ENCODE assay signal across 22 cellular contexts in the genomic region with DNA sequence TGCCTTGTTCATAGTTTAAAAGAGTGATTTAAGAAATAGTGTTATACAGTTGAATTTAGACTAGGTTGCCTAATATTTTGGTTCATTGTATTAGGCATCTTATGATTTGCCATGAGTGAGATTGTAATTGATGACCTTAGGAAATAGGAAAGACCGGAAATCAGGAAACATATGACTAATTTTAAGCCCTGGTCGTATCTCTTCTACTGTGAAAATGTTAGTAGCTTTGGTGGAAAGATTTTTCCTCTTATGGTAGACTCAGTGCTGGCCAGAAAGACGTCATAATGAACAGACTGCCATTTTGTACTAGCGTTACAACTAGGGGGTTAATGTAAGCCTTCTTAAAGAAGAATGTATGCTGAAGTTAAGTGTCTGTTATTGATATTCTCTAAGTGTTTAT. TPM values are rescaled to one million over a fixed set of nuclear protein-coding genes. Genes with fewer than 3 reads are reported as not detected.
DNase-seq lines count a peak whose midpoint lies in the region; ATAC-seq lines count a peak whose summit lies in the region.
"Had no signal": no experiment of that assay in that cellular context is flagged by ENCODE, and none has a peak within 500 bp of the region (broad histone marks: within the 10 kb centered on the region; RNA-seq: fewer than 3 reads in every experiment).

No MANE protein-coding gene starts in this region.

- peaks cover 18% of the 10 kb centered on the region for H3K4me1 Mint-ChIP-seq in activated T-cell treated with anti-CD3 and anti-CD28 coated beads, Interleukin-2, amount 50 U/mL, for 72 hours (ENCODE audit: low read depth)
- H3K4me1 Mint-ChIP-seq in CD4-positive, alpha-beta memory T cell = peaks cover 31 to 56% (median 45%) of the 10 kb centered on the region in 4 donors
- peaks cover 25 to 41% (median 33%) of the 10 kb centered on the region in 4 donors for H3K4me1 Mint-ChIP-seq in naive thymus-derived CD8-positive, alpha-beta T cell
- H3K4me1 Mint-ChIP-seq: H9 had no signal

- H3K9me3 ChIP-seq in CD4-positive, alpha-beta memory T cell (ENCODE audit: control insufficient read depth in 1 of 2, low read length in 2 of 2) = no peaks in the 10 kb centered on the region
- H3K9me3 ChIP-seq: MG63, SJCRH30 had no signal

- H3K27ac Mint-ChIP-seq in activated T-cell treated with anti-CD3 and anti-CD28 coated beads, Interleukin-2, amount 50 U/mL, for 72 hours = peak overlapping the region; percentile 71
- H3K27ac Mint-ChIP-seq in CD4-positive, alpha-beta memory T cell = peak overlapping the region in 5 of 7 donors; percentile 22 to 71 (median 50)
- H3K27ac Mint-ChIP-seq in naive thymus-derived CD8-positive, alpha-beta T cell = peak overlapping the region in 6 of 10 donors; percentile 0 to 69 (median 16)
- H3K27ac Mint-ChIP-seq: GM23338, H9 had no signal

- ATAC-seq in activated T-cell treated with anti-CD3 and anti-CD28 coated beads, Interleukin-2, amount 50 U/mL, for 72 hours (replicated peaks in 1 of 2) = no peak
- no peak for ATAC-seq in naive thymus-derived CD8-positive, alpha-beta T cell
- ATAC-seq: GM23338, Right ventricle myocardium inferior had no signal

- no peaks in the 10 kb centered on the region for H3K27me3 ChIP-seq in CD4-positive, alpha-beta memory T cell (ENCODE audit: insufficient read depth, low read length)
- H3K27me3 ChIP-seq: MG63, SJCRH30 had no signal

- peak overlapping the region in 1 of 2 donors; percentile 29 for H3K4me3 Mint-ChIP-seq in activated T-cell treated with anti-CD3 and anti-CD28 coated beads, Interleukin-2, amount 50 U/mL, for 72 hours
- no peak overlapping the region for H3K4me3 Mint-ChIP-seq in CD4-positive, alpha-beta memory T cell
- no peak overlapping the region for H3K4me3 Mint-ChIP-seq in naive thymus-derived CD8-positive, alpha-beta T cell
- H3K4me3 Mint-ChIP-seq: GM23338, H9 had no signal

- intact Hi-C loops in CD4-positive, alpha-beta memory T cell (cut with micrococcal nuclease) = no loop called here

- POLR2A ChIA-PET in CD4-positive, alpha-beta memory T cell (lab: Charles Lee; ENCODE audit: partially characterized antibody) = interaction anchor here (0.7 to 1.5 kb wide), 2 partner anchors 19 to 21 kb away, joined by 3 to 9 read pairs; a partner anchor contains a TSS
- POLR2A ChIA-PET in naive thymus-derived CD8-positive, alpha-beta T cell (lab: Charles Lee) = no interaction called here

- peaks cover 7 to 35% of the 10 kb centered on the region in 2 donors for H3K36me3 Mint-ChIP-seq in activated T-cell treated with anti-CD3 and anti-CD28 coated beads, Interleukin-2, amount 50 U/mL, for 72 hours (ENCODE audit: insufficient read depth in 2 of 2)
- H3K36me3 Mint-ChIP-seq in CD4-positive, alpha-beta memory T cell = peaks cover 63 to 86% of the 10 kb centered on the region in 2 donors
- H3K36me3 Mint-ChIP-seq in naive thymus-derived CD8-positive, alpha-beta T cell = peaks cover 14 to 91% (median 48%) of the 10 kb centered on the region in 3 donors

- CTCF ChIA-PET in CD4-positive, alpha-beta memory T cell (lab: Charles Lee; ENCODE audit: partially characterized antibody) = no interaction called here

- DNase-seq in activated T-cell treated with anti-CD3 and anti-CD28 coated beads, Interleukin-2, amount 50 U/mL, for 72 hours = no peak
- DNase-seq in activated T-cell treated with anti-CD3 and anti-CD28 coated beads, Interleukin-2, amount 50 U/mL, for 1 hour = no peak
- no peak for DNase-seq in CD4-positive, alpha-beta memory T cell
- peak; percentile 70 for DNase-seq in dermis blood vessel endothelial cell
- no peak for DNase-seq in naive thymus-derived CD8-positive, alpha-beta T cell
- no peak for DNase-seq in stimulated activated CD4-positive, alpha-beta T cell treated with anti-CD3 and anti-CD28 coated beads, Interleukin-2, amount 100 ng/mL, for 48 hours
- DNase-seq in cortex of kidney (lab: John Stamatoyannopoulos, UW) = no peak
- DNase-seq: COR-L47; DMS53; H9; KG1; MG63; NCI-H1105 treated with DMSO at 0.1 percent for 48 hours; NCI-H2029; NCI-H446; NCI-H524 treated with DMSO at 0.1 percent for 48 hours; NCI-H774; NK-92 treated with Interleukin-12 subunit alpha and Interleukin-12 subunit beta, amount 100 ng/mL, for 24 hours; PC-9; SJCRH30 had no signal

- no peaks in the 10 kb centered on the region for H3K27me3 Mint-ChIP-seq in activated T-cell treated with anti-CD3 and anti-CD28 coated beads, Interleukin-2, amount 50 U/mL, for 72 hours (ENCODE audit: low read depth)
- H3K27me3 Mint-ChIP-seq in CD4-positive, alpha-beta memory T cell = no peaks in the 10 kb centered on the region
- H3K27me3 Mint-ChIP-seq in naive thymus-derived CD8-positive, alpha-beta T cell = no peaks in the 10 kb centered on the region

- H3K36me3 ChIP-seq in CD4-positive, alpha-beta memory T cell (ENCODE audit: insufficient read depth, low read length) = peaks cover 48% of the 10 kb centered on the region

- no peaks in the 10 kb centered on the region for H3K9me3 Mint-ChIP-seq in activated T-cell treated with anti-CD3 and anti-CD28 coated beads, Interleukin-2, amount 50 U/mL, for 72 hours
- H3K9me3 Mint-ChIP-seq in CD4-positive, alpha-beta memory T cell = no peaks in the 10 kb centered on the region
- H3K9me3 Mint-ChIP-seq in naive thymus-derived CD8-positive, alpha-beta T cell = no peaks in the 10 kb centered on the region
- H3K9me3 Mint-ChIP-seq: GM23338, H9 had no signal

- H3K4me3 ChIP-seq in CD4-positive, alpha-beta memory T cell (ENCODE audit: low read length in 2 of 2) = no peak overlapping the region
- H3K4me3 ChIP-seq: GM23338, MG63, PC-9, SJCRH30 had no signal

- H3K27ac ChIP-seq in CD4-positive, alpha-beta memory T cell (ENCODE audit: low read depth, low read length) = no peak overlapping the region
- H3K27ac ChIP-seq: PC-9, SJCRH30 had no signal

- peaks cover 13% of the 10 kb centered on the region for H3K4me1 ChIP-seq in CD4-positive, alpha-beta memory T cell (ENCODE audit: insufficient read depth, low read length)
- H3K4me1 ChIP-seq: SJCRH30 had no signal

RNA-seq across cellular contexts. Expression of a gene that starts 21.7 kb away (rescaled TPM):
- 100 to 1,000 TPM; 117 to 120 TPM for total RNA-seq in activated T-cell treated with anti-CD3 and anti-CD28 coated beads, Interleukin-2, amount 50 U/mL, for 72 hours
- 100 to 1,000 TPM; 227 to 245 TPM for total RNA-seq in CD4-positive, alpha-beta memory T cell
- 10 to 100 TPM; 18.5 to 57.4 TPM for polyA plus RNA-seq in CD4-positive, alpha-beta memory T cell
- total RNA-seq in dermis blood vessel endothelial cell = 108 and 132 TPM in 2 replicates
- 100 to 1,000 TPM; 236 to 238 TPM for total RNA-seq in naive thymus-derived CD8-positive, alpha-beta T cell
- polyA plus RNA-seq in naive thymus-derived CD8-positive, alpha-beta T cell = 10 to 100 TPM; 36.1 to 78.7 (median 37.9) TPM

Comparison
In these comparisons a context has a peak if more than half of its experiments do, and no peak if none do; other contexts are left out.
1. H3K27ac Mint-ChIP-seq: peak in every context shown above with its lines; median percentile 71 in activated T-cell treated with anti-CD3 and anti-CD28 coated beads, Interleukin-2, amount 50 U/mL, for 72 hours; 50 in CD4-positive, alpha-beta memory T cell; 16 in naive thymus-derived CD8-positive, alpha-beta T cell.